In the genomic region with DNA sequence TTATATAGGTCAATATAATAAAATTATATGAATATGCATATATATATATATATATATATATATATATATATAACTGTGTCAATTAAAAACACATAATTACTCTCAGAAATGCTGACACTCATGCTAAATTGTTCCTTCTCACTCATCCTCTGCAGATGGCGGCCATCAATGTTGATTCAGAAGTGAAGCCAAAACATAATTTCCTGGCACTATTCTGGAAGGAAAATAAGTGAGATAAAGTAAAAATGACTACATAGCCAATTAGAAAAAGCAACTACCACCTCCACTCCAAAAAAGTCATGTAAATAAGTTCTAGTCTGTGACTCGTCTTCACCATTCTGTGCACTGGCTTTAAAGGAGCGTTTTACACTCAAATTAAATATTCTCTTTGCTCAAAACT, we compare ENCODE assay signal across 29 cellular contexts.
"Had no signal": no experiment of that assay in that cellular context is flagged by ENCODE, and none has a peak within 500 bp of the region (broad histone marks: within the 10 kb centered on the region; RNA-seq: fewer than 3 reads in every experiment).

No MANE protein-coding gene starts in this region.

- H3K9me3 ChIP-seq: stomach, suprapubic skin, testis, thoracic aorta, thyroid gland, tibial artery, tibial nerve, transverse colon, upper lobe of left lung, upper lobe of right lung, uterus, vagina had no signal

- H3K9me3 Mint-ChIP-seq: stimulated activated effector memory CD8-positive, alpha-beta T cell treated with anti-CD3 and anti-CD28 coated beads, Interleukin-12 subunit alpha, Interleukin-12 subunit beta, amount 100 ng/mL, for 72 hours; stimulated activated memory B cell treated with anti-CD40 and anti-IgM and Interleukin-4, amounts not matched to agents 10 μg/mL and 1 μg/mL and 100 μg/mL, for 72 hours; stimulated activated naive B cell treated with anti-CD40 and anti-IgM and Interleukin-4, amounts not matched to agents 10 μg/mL and 1 μg/mL and 100 μg/mL, for 72 hours; stimulated activated naive CD8-positive, alpha-beta T cell treated with anti-CD3 and anti-CD28 coated beads, Interleukin-15, amount 100 ng/mL, for 72 hours; stimulated activated naive CD8-positive, alpha-beta T cell treated with anti-CD3 and anti-CD28 coated beads, Interleukin-15, Interleukin-2, amounts not matched to agents 100 ng/mL and 50 ng/mL, for 24 hours; type B pancreatic cell had no signal

- ATAC-seq: stimulated activated effector memory CD8-positive, alpha-beta T cell treated with anti-CD3 and anti-CD28 coated beads, Interleukin-12 subunit alpha, Interleukin-12 subunit beta, amount 100 ng/mL, for 72 hours; stimulated activated memory B cell treated with anti-CD40 and anti-IgM and Interleukin-4, amounts not matched to agents 10 μg/mL and 1 μg/mL and 100 μg/mL, for 72 hours; stimulated activated naive B cell treated with anti-CD40 and anti-IgM and Interleukin-4, amounts not matched to agents 10 μg/mL and 1 μg/mL and 100 μg/mL, for 72 hours; stimulated activated naive CD8-positive, alpha-beta T cell treated with anti-CD3 and anti-CD28 coated beads, Interleukin-15, amount 100 ng/mL, for 72 hours; stimulated activated naive CD8-positive, alpha-beta T cell treated with anti-CD3 and anti-CD28 coated beads, Interleukin-15, Interleukin-2, amounts not matched to agents 100 U/mL and 50 U/mL, for 24 hours; upper lobe of right lung had no signal

- H3K36me3 ChIP-seq: stomach, suprapubic skin, thoracic aorta, thyroid gland, tibial artery, tibial nerve, transverse colon, upper lobe of left lung, upper lobe of right lung, uterus, vagina had no signal

- H3K4me1 Mint-ChIP-seq: stimulated activated effector memory CD8-positive, alpha-beta T cell treated with anti-CD3 and anti-CD28 coated beads, Interleukin-12 subunit alpha, Interleukin-12 subunit beta, amount 100 ng/mL, for 72 hours; stimulated activated memory B cell treated with anti-CD40 and anti-IgM and Interleukin-4, amounts not matched to agents 10 μg/mL and 1 μg/mL and 100 μg/mL, for 72 hours; stimulated activated naive B cell treated with anti-CD40 and anti-IgM and Interleukin-4, amounts not matched to agents 10 μg/mL and 1 μg/mL and 100 μg/mL, for 72 hours; stimulated activated naive CD8-positive, alpha-beta T cell treated with anti-CD3 and anti-CD28 coated beads, Interleukin-15, amount 100 ng/mL, for 72 hours had no signal

- H3K36me3 Mint-ChIP-seq: stimulated activated effector memory CD8-positive, alpha-beta T cell treated with anti-CD3 and anti-CD28 coated beads, Interleukin-12 subunit alpha, Interleukin-12 subunit beta, amount 100 ng/mL, for 72 hours; stimulated activated memory B cell treated with anti-CD40 and anti-IgM and Interleukin-4, amounts not matched to agents 10 μg/mL and 1 μg/mL and 100 μg/mL, for 72 hours; stimulated activated naive B cell treated with anti-CD40 and anti-IgM and Interleukin-4, amounts not matched to agents 10 μg/mL and 1 μg/mL and 100 μg/mL, for 72 hours; type B pancreatic cell had no signal

- H3K4me3 Mint-ChIP-seq: stimulated activated effector memory CD8-positive, alpha-beta T cell treated with anti-CD3 and anti-CD28 coated beads, Interleukin-12 subunit alpha, Interleukin-12 subunit beta, amount 100 ng/mL, for 72 hours; stimulated activated memory B cell treated with anti-CD40 and anti-IgM and Interleukin-4, amounts not matched to agents 10 μg/mL and 1 μg/mL and 100 μg/mL, for 72 hours; stimulated activated naive B cell treated with anti-CD40 and anti-IgM and Interleukin-4, amounts not matched to agents 10 μg/mL and 1 μg/mL and 100 μg/mL, for 72 hours; stimulated activated naive CD8-positive, alpha-beta T cell treated with anti-CD3 and anti-CD28 coated beads, Interleukin-15, amount 100 ng/mL, for 72 hours; stimulated activated naive CD8-positive, alpha-beta T cell treated with anti-CD3 and anti-CD28 coated beads, Interleukin-15, Interleukin-2, amounts not matched to agents 100 ng/mL and 50 ng/mL, for 24 hours; type B pancreatic cell had no signal

- H3K4me1 ChIP-seq: stomach, suprapubic skin, testis, thyroid gland, tibial artery, tibial nerve, upper lobe of left lung, upper lobe of right lung, uterus had no signal

- H3K27me3 ChIP-seq: stomach, suprapubic skin, testis, thyroid gland, tibial artery, tibial nerve, transverse colon, upper lobe of left lung, upper lobe of right lung, uterus, vagina had no signal

- H3K27me3 Mint-ChIP-seq: stimulated activated memory B cell treated with anti-CD40 and anti-IgM and Interleukin-4, amounts not matched to agents 10 μg/mL and 1 μg/mL and 100 μg/mL, for 72 hours; stimulated activated naive B cell treated with anti-CD40 and anti-IgM and Interleukin-4, amounts not matched to agents 10 μg/mL and 1 μg/mL and 100 μg/mL, for 72 hours; stimulated activated naive CD8-positive, alpha-beta T cell treated with anti-CD3 and anti-CD28 coated beads, Interleukin-15, amount 100 ng/mL, for 72 hours; type B pancreatic cell had no signal

- H3K27ac ChIP-seq: stomach, suprapubic skin, testis, thoracic aorta, thyroid gland, tibial artery, tibial nerve, transverse colon, upper lobe of left lung, upper lobe of right lung, uterus, vagina had no signal

- FAIRE-seq: urothelium cell line had no signal

- H3K27ac Mint-ChIP-seq: stimulated activated effector memory CD8-positive, alpha-beta T cell treated with anti-CD3 and anti-CD28 coated beads, Interleukin-12 subunit alpha, Interleukin-12 subunit beta, amount 100 ng/mL, for 72 hours; stimulated activated memory B cell treated with anti-CD40 and anti-IgM and Interleukin-4, amounts not matched to agents 10 μg/mL and 1 μg/mL and 100 μg/mL, for 72 hours; stimulated activated naive B cell treated with anti-CD40 and anti-IgM and Interleukin-4, amounts not matched to agents 10 μg/mL and 1 μg/mL and 100 μg/mL, for 72 hours; stimulated activated naive CD8-positive, alpha-beta T cell treated with anti-CD3 and anti-CD28 coated beads, Interleukin-15, amount 100 ng/mL, for 72 hours; stimulated activated naive CD8-positive, alpha-beta T cell treated with anti-CD3 and anti-CD28 coated beads, Interleukin-15, Interleukin-2, amounts not matched to agents 100 ng/mL and 50 ng/mL, for 24 hours; type B pancreatic cell had no signal

- H3K4me3 ChIP-seq: stomach, suprapubic skin, testis, thoracic aorta, thyroid gland, tibial artery, tibial nerve, transverse colon, upper lobe of left lung, upper lobe of right lung, uterus, vagina had no signal

- DNase-seq: stimulated activated CD4-positive, alpha-beta T cell treated with anti-CD3 and anti-CD28 coated beads, Interleukin-2, amount 100 ng/mL, for 48 hours; stimulated activated CD4-positive, alpha-beta T cell treated with anti-CD3 and anti-CD28 coated beads, Interleukin-4, amount 100 ng/mL, for 1 hour; stimulated activated CD4-positive, alpha-beta T cell treated with anti-CD3 and anti-CD28 coated beads, Interleukin-4, amount 100 ng/mL, for 24 hours; stimulated activated CD4-positive, alpha-beta T cell treated with anti-CD3 and anti-CD28 coated beads, Interleukin-4, amount 100 ng/mL, for 4 hours; stimulated activated CD8-positive, alpha-beta memory T cell treated with anti-CD3 and anti-CD28 coated beads, Interleukin-4, amount 100 ng/mL, for 48 hours; stimulated activated naive B cell treated with anti-CD40 and anti-IgM and Interleukin-4, amounts not matched to agents 10 μg/mL and 1 μg/mL and 100 μg/mL, for 72 hours; stimulated activated naive CD4-positive, alpha-beta T cell; stimulated activated naive CD4-positive, alpha-beta T cell treated with Interleukin-2 at 50 U/mL for 16 hours; stimulated activated naive CD8-positive, alpha-beta T cell treated with anti-CD3 and anti-CD28 coated beads, Interleukin-15, amount 100 ng/mL, for 72 hours; stimulated activated naive CD8-positive, alpha-beta T cell treated with anti-CD3 and anti-CD28 coated beads, Interleukin-15, Interleukin-2, amounts not matched to agents 100 U/mL and 50 U/mL, for 24 hours; stomach; substantia nigra; testis; thyroid gland; tibial artery; transverse colon; trophoblast cell; upper lobe of left lung; upper lobe of right lung; uterus had no signal
